ENCODE assay signal across 18 cellular contexts in genomic region chr5:75603421-75603820, GRCh38. TPM values are rescaled to one million over a fixed set of nuclear protein-coding genes. Genes with fewer than 3 reads are reported as not detected.
DNase-seq lines count a peak whose midpoint lies in the region; ATAC-seq, FAIRE-seq and TF ChIP-seq lines count a peak whose summit lies in the region.
"Had no signal": no experiment of that assay in that cellular context is flagged by ENCODE, and none has a peak within 500 bp of the region (broad histone marks: within the 10 kb centered on the region; RNA-seq: fewer than 3 reads in every experiment).

No MANE protein-coding gene starts in this region.

- H3K4me1 Mint-ChIP-seq in activated CD4-positive, alpha-beta T cell treated with anti-CD3 and anti-CD28 coated beads for 36 hours = peaks cover 9% of the 10 kb centered on the region

- ATAC-seq in left lung = peak; percentile 30
- no peak for ATAC-seq in activated CD4-positive, alpha-beta T cell treated with anti-CD3 and anti-CD28 coated beads for 36 hours
- ATAC-seq: activated CD8-positive, alpha-beta T cell treated with anti-CD3 and anti-CD28 coated beads, Interleukin-2, amount 10 ng/mL, durations not matched to agents 7 days and 5 days; CD8-positive, alpha-beta T cell; right lobe of liver had no signal

- H3K4me1 ChIP-seq in left lung = peaks cover 5 to 7% of the 10 kb centered on the region in 2 donors
- H3K4me1 ChIP-seq: right lobe of liver, stomach had no signal

- intact Hi-C loops in left lung (cut with DNase I) = no loop called here
- intact Hi-C loops in activated CD4-positive, alpha-beta T cell treated with anti-CD3 and anti-CD28 coated beads for 36 hours (cut with DNase I, micrococcal nuclease) = no loop called here

- DNase-seq in AG04450 (ENCODE audit: low read depth, low spot score) (peak; percentile 34), RPMI7951 (ENCODE audit: low read depth) (peak; percentile 11), epithelial cell of esophagus (ENCODE audit: low read depth) (peak; percentile 75), left lung (no peak), frontal cortex (ENCODE audit: low spot score in 2 of 2) (no peak), DMS79 treated with DMSO at 0.1 percent for 48 hours (lab: John Stamatoyannopoulos, UW) (no peak)
- no peak for DNase-seq in activated CD4-positive, alpha-beta T cell treated with anti-CD3 and anti-CD28 coated beads for 36 hours
- DNase-seq in activated CD8-positive, alpha-beta memory T cell treated with anti-CD3 and anti-CD28 coated beads for 24 hours = no peak
- DNase-seq: activated CD8-positive, alpha-beta T cell treated with anti-CD3 and anti-CD28 coated beads, Interleukin-2, amount 10 ng/mL, durations not matched to agents 7 days and 5 days; activated naive CD8-positive, alpha-beta T cell treated with anti-CD3 and anti-CD28 coated beads for 36 hours; CD8-positive, alpha-beta T cell; NCI-H1694 treated with DMSO at 0.1 percent for 48 hours; NCI-H446 treated with DMSO at 0.1 percent for 48 hours; right lobe of liver; stomach had no signal

- CTCF ChIA-PET in AG04450 (lab: Charles Lee) = interaction anchor here (1.2 kb wide), 2 partner anchors 77 to 187 kb away, joined by 3 to 5 read pairs; no protein-coding TSS in a partner anchor
- CTCF ChIA-PET in activated CD4-positive, alpha-beta T cell treated with anti-CD3 and anti-CD28 coated beads for 36 hours (lab: Charles Lee) = interaction anchor here (0.7 to 1.0 kb wide), 2 partner anchors 14 to 30 kb away, joined by 3 read pairs; no protein-coding TSS in a partner anchor

- no peaks in the 10 kb centered on the region for H3K9me3 Mint-ChIP-seq in activated CD4-positive, alpha-beta T cell treated with anti-CD3 and anti-CD28 coated beads for 36 hours (ENCODE audit: low read depth)
- H3K9me3 Mint-ChIP-seq: activated naive CD8-positive, alpha-beta T cell treated with anti-CD3 and anti-CD28 coated beads for 36 hours; CD8-positive, alpha-beta T cell had no signal

- POLR2A ChIA-PET in AG04450 (lab: Yijun Ruan, JAX) = interaction anchor here (0.6 to 0.9 kb wide), 3 partner anchors 13 to 551 kb away, joined by 3 read pairs; partner anchors contain the start of genes CERT1 and POLK
- POLR2A ChIA-PET in activated CD4-positive, alpha-beta T cell treated with anti-CD3 and anti-CD28 coated beads for 36 hours (lab: Charles Lee) = no interaction called here

- no peaks in the 10 kb centered on the region for H3K27me3 Mint-ChIP-seq in activated CD4-positive, alpha-beta T cell treated with anti-CD3 and anti-CD28 coated beads for 36 hours
- H3K27me3 Mint-ChIP-seq: activated naive CD8-positive, alpha-beta T cell treated with anti-CD3 and anti-CD28 coated beads for 36 hours had no signal

- H3K9me3 ChIP-seq in AG04450 (ENCODE audit: control insufficient read depth, insufficient read depth, low read length) = no peaks in the 10 kb centered on the region
- H3K9me3 ChIP-seq in left lung = no peaks in the 10 kb centered on the region
- H3K9me3 ChIP-seq: right lobe of liver, stomach had no signal

- H3K4me3 ChIP-seq in AG04450 (ENCODE audit: low read depth, low read length) (no peak overlapping the region), epithelial cell of esophagus (ENCODE audit: low read length) (no peak overlapping the region), left lung (no peak overlapping the region)
- H3K4me3 ChIP-seq: right lobe of liver, stomach had no signal

- no peak for FAIRE-seq in frontal cortex (lab: Jason Lieb, UNC)
- FAIRE-seq: urothelium cell line had no signal

- no peak overlapping the region for H3K4me3 Mint-ChIP-seq in activated CD4-positive, alpha-beta T cell treated with anti-CD3 and anti-CD28 coated beads for 36 hours
- H3K4me3 Mint-ChIP-seq: activated CD8-positive, alpha-beta T cell treated with anti-CD3 and anti-CD28 coated beads, Interleukin-2, amount 10 ng/mL, durations not matched to agents 7 days and 5 days; activated naive CD8-positive, alpha-beta T cell treated with anti-CD3 and anti-CD28 coated beads for 36 hours; CD8-positive, alpha-beta T cell had no signal

- peaks cover 0 to 21% of the 10 kb centered on the region in 2 donors for H3K36me3 ChIP-seq in left lung
- H3K36me3 ChIP-seq: right lobe of liver had no signal

- H3K36me3 Mint-ChIP-seq in activated CD4-positive, alpha-beta T cell treated with anti-CD3 and anti-CD28 coated beads for 36 hours (ENCODE audit: low read depth) = peaks cover 42% of the 10 kb centered on the region

- peak overlapping the region; percentile 69 for H3K27ac ChIP-seq in AG04450 (ENCODE audit: low read depth, low read length)
- H3K27ac ChIP-seq in left lung = no peak overlapping the region
- H3K27ac ChIP-seq: right lobe of liver, stomach, VCaP had no signal

- TF ChIP-seq CTCF in AG04450 (IDR thresholded peaks at IDR 0.05; ENCODE audit: low read depth, low read length) (no peak), epithelial cell of esophagus (IDR thresholded peaks at IDR 0.05; ENCODE audit: insufficient read depth, low read depth, low read length, missing control alignments) (no peak), left lung (IDR thresholded peaks at IDR 0.05) (no peak)

- no peaks in the 10 kb centered on the region for H3K27me3 ChIP-seq in AG04450 (ENCODE audit: control insufficient read depth, insufficient read depth, low read length)
- no peaks in the 10 kb centered on the region for H3K27me3 ChIP-seq in left lung
- H3K27me3 ChIP-seq: right lobe of liver, stomach had no signal

- no peak overlapping the region for H3K27ac Mint-ChIP-seq in activated CD4-positive, alpha-beta T cell treated with anti-CD3 and anti-CD28 coated beads for 36 hours
- H3K27ac Mint-ChIP-seq: activated CD8-positive, alpha-beta T cell treated with anti-CD3 and anti-CD28 coated beads, Interleukin-2, amount 10 ng/mL, durations not matched to agents 7 days and 5 days; activated naive CD8-positive, alpha-beta T cell treated with anti-CD3 and anti-CD28 coated beads for 36 hours; CD8-positive, alpha-beta T cell had no signal

RNA-seq across cellular contexts. Expression of gene ANKDD1B, which starts 7.8 kb away (rescaled TPM):
- 0.04 and 0.06 TPM in 2 replicates for polyA plus RNA-seq in AG04450 (2011; rRNA removed)
- polyA minus RNA-seq in AG04450 (2011; rRNA and poly(A)+ RNA removed) = 0.83 TPM in 1 of 2 replicates, not detected in the other
- total RNA-seq in RPMI7951 (2014; rRNA removed; shearing (Covaris generic)) = not detected in 2 replicates
- total RNA-seq in left lung (1 to 10 TPM; 3.0 to 3.3 TPM), frontal cortex (1.2 TPM)
- under 1 TPM in 1 of 2 experiments, not detected in 1; 0.21 TPM for total RNA-seq in activated CD4-positive, alpha-beta T cell treated with anti-CD3 and anti-CD28 coated beads for 36 hours
- total RNA-seq: A673; activated naive CD8-positive, alpha-beta T cell treated with anti-CD3 and anti-CD28 coated beads for 36 hours; CD8-positive, alpha-beta T cell had no signal

Comparison
In these comparisons a context has a peak if more than half of its experiments do, and no peak if none do; other contexts are left out.
1. DNase-seq: peak in AG04450 (single experiment), RPMI7951 (single experiment) and epithelial cell of esophagus (single experiment); none in left lung (0 of 2), activated CD4-positive, alpha-beta T cell treated with anti-CD3 and anti-CD28 coated beads for 36 hours (single experiment), frontal cortex (0 of 2), DMS79 treated with DMSO at 0.1 percent for 48 hours (single experiment) and activated CD8-positive, alpha-beta memory T cell treated with anti-CD3 and anti-CD28 coated beads for 24 hours (single experiment).